Comparison of ENCODE assay signal across 8 cellular contexts in the genomic region with DNA sequence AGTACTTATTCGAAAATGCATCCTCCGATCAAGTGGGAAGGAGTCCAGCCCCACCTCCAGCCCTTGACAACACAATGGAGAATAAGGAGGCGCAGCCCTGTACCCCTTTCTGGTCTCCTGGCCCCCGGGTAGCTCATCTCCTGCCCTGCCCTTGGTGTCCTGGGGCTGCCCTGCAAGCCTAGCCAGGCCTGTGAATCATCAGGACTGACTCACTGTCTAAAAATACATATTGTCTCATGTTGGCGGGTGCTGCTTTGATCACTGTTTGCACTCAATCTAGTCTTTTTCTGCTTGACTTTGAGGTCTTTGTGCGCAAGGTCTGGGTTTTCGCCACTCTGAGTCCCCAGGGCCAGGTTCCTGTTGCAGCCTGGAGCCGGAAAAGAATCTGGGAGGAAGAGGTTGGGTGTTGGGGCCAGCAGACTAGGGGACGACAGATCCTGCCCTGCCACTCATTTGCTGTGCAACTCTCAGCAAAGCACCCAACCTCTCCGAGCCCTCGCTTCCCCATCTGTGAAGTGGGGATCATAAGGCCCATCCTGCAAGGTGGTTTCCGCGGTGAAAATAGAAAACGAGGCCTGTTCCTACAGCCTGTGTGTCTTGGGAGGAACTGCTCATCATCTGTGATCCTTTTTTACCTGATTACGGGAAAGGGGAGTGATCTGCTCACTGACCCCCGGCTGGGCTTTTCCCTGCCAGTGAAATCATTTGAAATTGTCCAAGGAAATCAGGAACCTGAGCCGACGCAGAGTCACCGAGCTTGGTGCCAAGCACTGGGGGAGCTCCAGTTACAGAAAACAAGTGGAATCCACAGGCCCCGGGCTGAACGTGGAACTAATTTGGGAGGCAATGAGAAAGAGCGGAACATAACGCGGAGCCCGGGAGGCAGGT.
DNase-seq lines count a peak whose midpoint lies in the region; ATAC-seq and TF ChIP-seq lines count a peak whose summit lies in the region.

No MANE protein-coding gene starts in this region.

- H3K27me3 ChIP-seq in spleen (replicated peaks in 1 of 7) = no peaks in the 10 kb centered on the region

- peak; percentile 56 for ATAC-seq in HG03342 (IDR thresholded peaks at IDR 0.05; ENCODE audit: unreplicated experiment)
- no peak for ATAC-seq in HG03521 (IDR thresholded peaks at IDR 0.05; ENCODE audit: unreplicated experiment)

- no peaks in the 10 kb centered on the region for H3K36me3 ChIP-seq in spleen

- TF ChIP-seq CTCF in spleen (IDR thresholded peaks at IDR 0.05 in 8 of 11, conservative IDR thresholded peaks at IDR 0.05 in 3 of 11) = no peak

- H3K9me3 ChIP-seq in spleen = no peaks in the 10 kb centered on the region

- peaks cover 0 to 13% (median 0%) of the 10 kb centered on the region in 6 donors for H3K4me1 ChIP-seq in spleen

- intact Hi-C loops in spleen (cut with DNase I; ENCODE audit: low total_unique reads) = no loop called here

- no peak for TF ChIP-seq POLR2A in spleen (IDR thresholded peaks at IDR 0.05)

- H3K27ac ChIP-seq in temporal lobe (ENCODE audit: low read depth, low read length) (peak overlapping the region; percentile 61), spleen (peak overlapping the region in 2 of 8 donors; percentile 8 to 25)

- DNase-seq in GDM1 (lab: John Stamatoyannopoulos, UW) (peak; percentile 35), UCSD-AML1 (lab: John Stamatoyannopoulos, UW; ENCODE audit: unreplicated experiment) (peak; percentile 22), iPS-NIHi11 (ENCODE audit: low spot score) (peak; percentile 22), iPS-NIHi7 (ENCODE audit: extremely low spot score) (no peak), spleen (no peak)

- H3K4me3 ChIP-seq in spleen = no peak overlapping the region

- WGBS in spleen, 5 donors = 71 to 86% (median 79%) methylated on average over 24 to 25 of the region's 25 CpGs

Comparison
In these comparisons a context has a peak if more than half of its experiments do, and no peak if none do; other contexts are left out.
1. DNase-seq: peak in GDM1 (single experiment), UCSD-AML1 (single experiment) and iPS-NIHi11 (single experiment); none in iPS-NIHi7 (single experiment) and spleen (single experiment).